Comparison of ENCODE assay signal across 8 cellular contexts in genomic region chr13:45464687-45465453, GRCh38. TPM values are rescaled to one million over a fixed set of nuclear protein-coding genes. Genes with fewer than 3 reads are reported as not detected.
DNase-seq lines count a peak whose midpoint lies in the region; ATAC-seq, FAIRE-seq and TF ChIP-seq lines count a peak whose summit lies in the region.

A gene with protein sequence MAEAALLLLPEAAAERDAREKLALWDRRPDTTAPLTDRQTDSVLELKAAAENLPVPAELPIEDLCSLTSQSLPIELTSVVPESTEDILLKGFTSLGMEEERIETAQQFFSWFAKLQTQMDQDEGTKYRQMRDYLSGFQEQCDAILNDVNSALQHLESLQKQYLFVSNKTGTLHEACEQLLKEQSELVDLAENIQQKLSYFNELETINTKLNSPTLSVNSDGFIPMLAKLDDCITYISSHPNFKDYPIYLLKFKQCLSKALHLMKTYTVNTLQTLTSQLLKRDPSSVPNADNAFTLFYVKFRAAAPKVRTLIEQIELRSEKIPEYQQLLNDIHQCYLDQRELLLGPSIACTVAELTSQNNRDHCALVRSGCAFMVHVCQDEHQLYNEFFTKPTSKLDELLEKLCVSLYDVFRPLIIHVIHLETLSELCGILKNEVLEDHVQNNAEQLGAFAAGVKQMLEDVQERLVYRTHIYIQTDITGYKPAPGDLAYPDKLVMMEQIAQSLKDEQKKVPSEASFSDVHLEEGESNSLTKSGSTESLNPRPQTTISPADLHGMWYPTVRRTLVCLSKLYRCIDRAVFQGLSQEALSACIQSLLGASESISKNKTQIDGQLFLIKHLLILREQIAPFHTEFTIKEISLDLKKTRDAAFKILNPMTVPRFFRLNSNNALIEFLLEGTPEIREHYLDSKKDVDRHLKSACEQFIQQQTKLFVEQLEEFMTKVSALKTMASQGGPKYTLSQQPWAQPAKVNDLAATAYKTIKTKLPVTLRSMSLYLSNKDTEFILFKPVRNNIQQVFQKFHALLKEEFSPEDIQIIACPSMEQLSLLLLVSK (plus strand): TSS chr13:45464939. CDS start chr13:45465037, 98 bp downstream.

- FAIRE-seq in bronchial epithelial cell (lab: Jason Lieb, UNC) = no peak

- no peaks in the 10 kb centered on the region for H3K27me3 ChIP-seq in AG04450 (ENCODE audit: control insufficient read depth, insufficient read depth, low read length)
- H3K27me3 ChIP-seq in bronchial epithelial cell (ENCODE audit: control insufficient read depth, insufficient read depth, low read length) = no peaks in the 10 kb centered on the region
- peaks cover 19% of the 10 kb centered on the region for H3K27me3 ChIP-seq in iPS-20b (ENCODE audit: insufficient read depth, low read length)

- H3K4me3 ChIP-seq in AG04450 (ENCODE audit: low read depth, low read length) = peak within 1 kb of the TSS; percentile 91
- H3K4me3 ChIP-seq in WI38 (ENCODE audit: low read depth, low read length) = peak within 1 kb of the TSS; percentile 94
- H3K4me3 ChIP-seq in bronchial epithelial cell (ENCODE audit: low read depth, low read length) = peak within 1 kb of the TSS; percentile 99
- peak within 1 kb of the TSS; percentile 74 for H3K4me3 ChIP-seq in iPS-20b (ENCODE audit: low read length)
- peak within 1 kb of the TSS; percentile 64 to 98 (median 88) for H3K4me3 ChIP-seq in skin epidermis

- ATAC-seq in GM18907 (IDR thresholded peaks at IDR 0.05; ENCODE audit: unreplicated experiment) = peak; percentile 96
- peak; percentile 94 for ATAC-seq in HG03159 (IDR thresholded peaks at IDR 0.05; ENCODE audit: unreplicated experiment)

- H3K36me3 ChIP-seq in bronchial epithelial cell (ENCODE audit: control insufficient read depth, insufficient read depth, low read length) (no peaks in the 10 kb centered on the region), iPS-20b (ENCODE audit: insufficient read depth, low read depth, low read length) (peaks cover 3% of the 10 kb centered on the region; the same call in 1 of the 2 replicates)

- H3K9me3 ChIP-seq in AG04450 (ENCODE audit: control insufficient read depth, insufficient read depth, low read length) = no peaks in the 10 kb centered on the region; the same call in 1 of the 2 replicates
- H3K9me3 ChIP-seq in iPS-20b (ENCODE audit: insufficient read depth, low read depth, low read length) = no peaks in the 10 kb centered on the region

- CTCF ChIA-PET in AG04450 (lab: Charles Lee) = no interaction called here

- H3K27ac ChIP-seq in AG04450 (ENCODE audit: low read depth, low read length) = peak within 1 kb of the TSS; percentile 85
- H3K27ac ChIP-seq in iPS-20b (ENCODE audit: low read length) = no peak within 1 kb of the TSS
- H3K27ac ChIP-seq in skin epidermis = peak within 1 kb of the TSS; percentile 58 to 98 (median 94)

- no peaks in the 10 kb centered on the region for H3K4me1 ChIP-seq in iPS-20b (ENCODE audit: insufficient read depth, low read length)

- DNase-seq in AG04450 (ENCODE audit: low read depth, low spot score) (peak; percentile 92), NCI-H2227 treated with DMSO at 0.1 percent for 48 hours (lab: John Stamatoyannopoulos, UW) (peak; percentile 90), bronchial epithelial cell (ENCODE audit: low read depth) (peak; percentile 97)

- H3K9ac ChIP-seq in iPS-20b (ENCODE audit: low read depth, low read length) = peak within 1 kb of the TSS; percentile 83

- TF ChIP-seq CTCF in AG04450 (IDR thresholded peaks at IDR 0.05; ENCODE audit: low read depth, low read length) (peak; percentile 43; the same call in 1 of the 2 replicates), WI38 (IDR thresholded peaks at IDR 0.05; ENCODE audit: low read depth, low read length) (no peak), bronchial epithelial cell (IDR thresholded peaks at IDR 0.05; ENCODE audit: insufficient read depth, low read length, severe bottlenecking) (peak; percentile 46)

- POLR2A ChIA-PET in AG04450 (lab: Yijun Ruan, JAX) = interaction anchor here (1.0 to 1.6 kb wide), 5 partner anchors 9 to 123 kb away, joined by 3 to 4 read pairs (median 3); partner anchors contain the start of gene TPT1

RNA-seq across cellular contexts. Expression of the gene that starts here (rescaled TPM):
- polyA plus RNA-seq in AG04450 (2011; rRNA removed) = 28.2 and 36.3 TPM in 2 replicates
- 22.6 and 35.8 TPM in 2 replicates for polyA minus RNA-seq in AG04450 (2011; rRNA and poly(A)+ RNA removed)
- total RNA-seq in bronchial epithelial cell = 42.2 and 47.4 TPM in 2 replicates
